In genomic region chr1:109794319-109795132, GRCh38 we compare ENCODE assay signal across 11 cellular contexts. TPM values are rescaled to one million over a fixed set of nuclear protein-coding genes. Genes with fewer than 3 reads are reported as not detected.
DNase-seq lines count a peak whose midpoint lies in the region; ATAC-seq, FAIRE-seq and TF ChIP-seq lines count a peak whose summit lies in the region.
"Had no signal": no experiment of that assay in that cellular context is flagged by ENCODE, and none has a peak within 500 bp of the region (broad histone marks: within the 10 kb centered on the region; RNA-seq: fewer than 3 reads in every experiment).

No MANE protein-coding gene starts in this region.

- H3K36me3 Mint-ChIP-seq in activated T-helper 2 cell treated with anti-CD3 and anti-CD28 coated beads, Interferon-gamma antibody, Interleukin-2, Interleukin-4, amounts not matched to agents 10 μg/mL and 5 μg/mL and 100 μg/mL, durations not matched to agents 14 hours and 24 hours and 36 hours (ENCODE audit: low read depth): peaks cover 7% of the 10 kb centered on the region

- H3K18ac ChIP-seq in mesendoderm (ENCODE audit: low read length): peak overlapping the region; percentile 1

- H3F3A ChIP-seq in Loucy (ENCODE audit: low read depth): peaks cover 30% of the 10 kb centered on the region

- no peaks in the 10 kb centered on the region for H3K79me1 ChIP-seq in mesendoderm (ENCODE audit: low read length)

- TF ChIP-seq EP300 in A549 (IDR thresholded peaks at IDR 0.05): no peak

- POLR2A ChIA-PET in A549 (lab: Yijun Ruan, JAX): no interaction called here

- H3K9me3 Mint-ChIP-seq in activated T-helper 2 cell treated with anti-CD3 and anti-CD28 coated beads, Interferon-gamma antibody, Interleukin-2, Interleukin-4, amounts not matched to agents 10 μg/mL and 5 μg/mL and 100 μg/mL, durations not matched to agents 14 hours and 24 hours and 36 hours: no peaks in the 10 kb centered on the region

- no peak overlapping the region for H2BK15ac ChIP-seq in mesendoderm (replicated peaks; ENCODE audit: low read depth)

- no peak overlapping the region for H3K23ac ChIP-seq in mesendoderm (ENCODE audit: low read length)

- H3K27me3 Mint-ChIP-seq in activated T-helper 2 cell treated with anti-CD3 and anti-CD28 coated beads, Interferon-gamma antibody, Interleukin-2, Interleukin-4, amounts not matched to agents 10 μg/mL and 5 μg/mL and 100 μg/mL, durations not matched to agents 14 hours and 24 hours and 36 hours (ENCODE audit: low read depth): no peaks in the 10 kb centered on the region

- WGBS in A549 (ENCODE audit: missing lambda C conversion rate): 89% methylated on average over 18 of the region's 19 CpGs
- no CpG with 5 or more reads among the region's 19 CpGs for WGBS in mesendoderm (ENCODE audit: extremely low coverage, insufficient coverage, low lambda C conversion rate)

- H3K9me2 ChIP-seq in Loucy (replicated peaks; ENCODE audit: low read depth, low read length): no peaks in the 10 kb centered on the region

- no peak for TF ChIP-seq RAD21 in A549 (conservative IDR thresholded peaks at IDR 0.05 in 1 of 2, IDR thresholded peaks at IDR 0.05 in 1 of 2)

- H3K4ac ChIP-seq in mesendoderm (ENCODE audit: low read depth, low read length): peak overlapping the region; percentile 36

- H3K9ac ChIP-seq in Loucy (ENCODE audit: low read depth, low read length, poor library complexity, severe bottlenecking) (peak overlapping the region; percentile 92), mesendoderm (ENCODE audit: low read length) (no peak overlapping the region)

- H3K79me2 ChIP-seq in Loucy (ENCODE audit: insufficient read depth, low read length): peaks cover 27% of the 10 kb centered on the region
- H3K79me2 ChIP-seq in mesendoderm (ENCODE audit: control insufficient read depth, insufficient read depth, low read length): no peaks in the 10 kb centered on the region

- peak overlapping the region; percentile 29 to 98 for H3K27ac ChIP-seq in A549
- no peak overlapping the region for H3K27ac ChIP-seq in mesendoderm (ENCODE audit: low read depth, low read length)

- ATAC-seq in A549 (no peak), HG02852 (IDR thresholded peaks at IDR 0.05; ENCODE audit: unreplicated experiment) (no peak)

- H2BK5ac ChIP-seq in mesendoderm (ENCODE audit: low read length): no peak overlapping the region

- DNase-seq in A549 (ENCODE audit: low read depth in 1 of 2, low spot score in 1 of 2) (no peak), mesendoderm (peak; percentile 23), iPS-NIHi11 (ENCODE audit: low spot score) (no peak), urothelium cell line (ENCODE audit: low spot score) (no peak)
- no peak for DNase-seq in activated T-helper 2 cell treated with anti-CD3 and anti-CD28 coated beads, Interferon-gamma antibody, Interleukin-2, Interleukin-4, amounts not matched to agents 10 μg/mL and 5 μg/mL and 100 μg/mL, durations not matched to agents 14 hours and 24 hours and 36 hours (ENCODE audit: low spot score)
- DNase-seq in activated naive CD4-positive, alpha-beta T cell (lab: John Stamatoyannopoulos, UW): no peak

- H2AFZ ChIP-seq in Loucy (ENCODE audit: low read length): no peak overlapping the region

- H4K20me1 ChIP-seq in Loucy (ENCODE audit: insufficient read depth, low read length, poor library complexity, severe bottlenecking): no peaks in the 10 kb centered on the region

- H3K4me1 Mint-ChIP-seq in activated T-helper 2 cell treated with anti-CD3 and anti-CD28 coated beads, Interferon-gamma antibody, Interleukin-2, Interleukin-4, amounts not matched to agents 10 μg/mL and 5 μg/mL and 100 μg/mL, durations not matched to agents 14 hours and 24 hours and 36 hours (ENCODE audit: low read depth): peaks cover 79% of the 10 kb centered on the region

- H2AK5ac ChIP-seq in mesendoderm (ENCODE audit: low read length): no peak overlapping the region

- H3K4me3 Mint-ChIP-seq in activated T-helper 2 cell treated with anti-CD3 and anti-CD28 coated beads, Interferon-gamma antibody, Interleukin-2, Interleukin-4, amounts not matched to agents 10 μg/mL and 5 μg/mL and 100 μg/mL, durations not matched to agents 14 hours and 24 hours and 36 hours (ENCODE audit: low read depth): no peak overlapping the region

- intact Hi-C loops in activated T-helper 2 cell treated with anti-CD3 and anti-CD28 coated beads, Interferon-gamma antibody, Interleukin-2, Interleukin-4, amounts not matched to agents 10 μg/mL and 5 μg/mL and 100 μg/mL, durations not matched to agents 14 hours and 24 hours and 36 hours (cut with micrococcal nuclease): loop anchor here (5.0 kb wide), 1 partner anchor 33 kb away; no protein-coding TSS in a partner anchor

- no peak for TF ChIP-seq POLR2A in A549 (IDR thresholded peaks at IDR 0.05; ENCODE audit: low read length)

- H3K27me3 ChIP-seq in Loucy (ENCODE audit: insufficient read depth, low read length, poor library complexity, severe bottlenecking) (no peaks in the 10 kb centered on the region), mesendoderm (ENCODE audit: insufficient read depth, low read length, poor library complexity) (no peaks in the 10 kb centered on the region)

- no peaks in the 10 kb centered on the region for H3K36me3 ChIP-seq in Loucy (ENCODE audit: insufficient read depth, low read length)
- H3K36me3 ChIP-seq in mesendoderm (ENCODE audit: control insufficient read depth, insufficient read depth, low read length): no peaks in the 10 kb centered on the region

- CTCF ChIA-PET in A549 (lab: Yijun Ruan, JAX): interaction anchor here (1.6 to 28.1 kb wide), 4 partner anchors 12 to 186 kb away, joined by 4 to 969 read pairs (median 92); partner anchors contain the start of gene AHCYL1

- no peak for TF ChIP-seq CTCF in A549 (IDR thresholded peaks at IDR 0.05)
- no peak for TF ChIP-seq CTCF in Loucy (conservative IDR thresholded peaks at IDR 0.05; ENCODE audit: low read length)

- H3K4me1 ChIP-seq in A549: peaks cover 56% of the 10 kb centered on the region
- H3K4me1 ChIP-seq in Loucy (ENCODE audit: insufficient read depth, low read length, poor library complexity, severe bottlenecking): peaks cover 88% of the 10 kb centered on the region
- peaks cover 20% of the 10 kb centered on the region for H3K4me1 ChIP-seq in mesendoderm (ENCODE audit: control insufficient read depth, low read depth, low read length)

- H3K4me3 ChIP-seq in A549 (no peak overlapping the region), Loucy (ENCODE audit: low read length, poor library complexity, severe bottlenecking) (peak overlapping the region; percentile 72), mesendoderm (ENCODE audit: low read length) (no peak overlapping the region)

- H3K4me2 ChIP-seq in A549: no peak overlapping the region
- H3K4me2 ChIP-seq in Loucy (ENCODE audit: low read depth, low read length, poor library complexity, severe bottlenecking): peak overlapping the region; percentile 77
- H3K4me2 ChIP-seq in mesendoderm (ENCODE audit: low read length): no peak overlapping the region

- H4K5ac ChIP-seq in mesendoderm (ENCODE audit: low read length): no peak overlapping the region

- H4K8ac ChIP-seq in mesendoderm (ENCODE audit: low read depth, low read length): no peak overlapping the region

- peak overlapping the region; percentile 47 for H3K27ac Mint-ChIP-seq in activated T-helper 2 cell treated with anti-CD3 and anti-CD28 coated beads, Interferon-gamma antibody, Interleukin-2, Interleukin-4, amounts not matched to agents 10 μg/mL and 5 μg/mL and 100 μg/mL, durations not matched to agents 14 hours and 24 hours and 36 hours

- no peak for FAIRE-seq in A549 (lab: Jason Lieb, UNC)
- FAIRE-seq in urothelium cell line (lab: Jason Lieb, UNC): no peak
- FAIRE-seq: GM18507 had no signal

- no peak overlapping the region for H2BK120ac ChIP-seq in mesendoderm (ENCODE audit: low read depth, low read length)

- no peak overlapping the region for H3K56ac ChIP-seq in mesendoderm (ENCODE audit: low read length)

- H3K9me3 ChIP-seq in A549 (no peaks in the 10 kb centered on the region), Loucy (ENCODE audit: insufficient read depth, low read depth, low read length) (no peaks in the 10 kb centered on the region)

TF ChIP-seq in A549, 52 proteins besides CTCF, POLR2A, EP300 and RAD21 (continues in another document):
- TF ChIP-seq BHLHE40 (IDR thresholded peaks at IDR 0.05; ENCODE audit: low read depth, low read length) (no peak), MAX (IDR thresholded peaks at IDR 0.05) (no peak), HES2 (IDR thresholded peaks at IDR 0.05) (no peak), SMC3 (IDR thresholded peaks at IDR 0.05) (no peak), PHF8 (IDR thresholded peaks at IDR 0.05; ENCODE audit: borderline replicate concordance, low read depth) (no peak), KDM1A (IDR thresholded peaks at IDR 0.05; ENCODE audit: low read depth) (no peak), ESRRA (IDR thresholded peaks at IDR 0.05; ENCODE audit: borderline replicate concordance, low read length) (no peak)

RNA-seq across cellular contexts. Expression of gene EPS8L3, which starts 30.8 kb away (rescaled TPM):
- polyA plus RNA-seq in A549 (2011; rRNA removed): 5.1 and 7.4 TPM in 2 replicates
- polyA plus RNA-seq in A549 (2012; cell fraction: cytosol; rRNA removed): 1.3 and 1.5 TPM in 2 replicates
- 8.6 and 9.1 TPM in 2 replicates for polyA plus RNA-seq in A549 (2012; cell fraction: nucleus; rRNA removed)
- 1.4 to 3.3 TPM (median 2.4 TPM) in 3 replicates for polyA plus RNA-seq in A549 (2017; fragmentation: RNase III; extraction: RNeasy Plus Mini Kit Qiagen cat#74134 plus additional on column Dnase treatment)
- 7.1 and 7.4 TPM in 2 replicates for polyA minus RNA-seq in A549 (2011; rRNA and poly(A)+ RNA removed)
- total RNA-seq in activated T-helper 2 cell treated with anti-CD3 and anti-CD28 coated beads, Interferon-gamma antibody, Interleukin-2, Interleukin-4, amounts not matched to agents 10 μg/mL and 5 μg/mL and 100 μg/mL, durations not matched to agents 14 hours and 24 hours and 36 hours: not detected in 2 replicates
- polyA plus RNA-seq in mesendoderm (2013, experiment 1 of 2): not detected
- polyA plus RNA-seq in mesendoderm (2013, experiment 2 of 2): not detected
- total RNA-seq: epithelial cell of proximal tubule, lung microvascular endothelial cell had no signal

RNA-seq across cellular contexts. Expression of gene GSTM3, which starts 53.7 kb away (rescaled TPM):
- polyA plus RNA-seq in A549 (2011; rRNA removed) (55.7 and 67.6 TPM in 2 replicates), A549 (2017; fragmentation: RNase III; extraction: RNeasy Plus Mini Kit Qiagen cat#74134 plus additional on column Dnase treatment) (39.8 to 44.1 TPM (median 43.0 TPM) in 3 replicates)
- 29.1 and 30.9 TPM in 2 replicates for polyA plus RNA-seq in A549 (2012; cell fraction: cytosol; rRNA removed)
- polyA plus RNA-seq in A549 (2012; cell fraction: nucleus; rRNA removed): 13.2 and 19.5 TPM in 2 replicates
- 15.9 and 18.2 TPM in 2 replicates for polyA minus RNA-seq in A549 (2011; rRNA and poly(A)+ RNA removed)
- total RNA-seq in activated T-helper 2 cell treated with anti-CD3 and anti-CD28 coated beads, Interferon-gamma antibody, Interleukin-2, Interleukin-4, amounts not matched to agents 10 μg/mL and 5 μg/mL and 100 μg/mL, durations not matched to agents 14 hours and 24 hours and 36 hours: 11.2 and 13.6 TPM in 2 replicates
- 6.4 TPM for polyA plus RNA-seq in mesendoderm (2013, experiment 1 of 2)
- 6.1 TPM for polyA plus RNA-seq in mesendoderm (2013, experiment 2 of 2)
